1 cellular context compared by ENCODE assay signal in the genomic region with DNA sequence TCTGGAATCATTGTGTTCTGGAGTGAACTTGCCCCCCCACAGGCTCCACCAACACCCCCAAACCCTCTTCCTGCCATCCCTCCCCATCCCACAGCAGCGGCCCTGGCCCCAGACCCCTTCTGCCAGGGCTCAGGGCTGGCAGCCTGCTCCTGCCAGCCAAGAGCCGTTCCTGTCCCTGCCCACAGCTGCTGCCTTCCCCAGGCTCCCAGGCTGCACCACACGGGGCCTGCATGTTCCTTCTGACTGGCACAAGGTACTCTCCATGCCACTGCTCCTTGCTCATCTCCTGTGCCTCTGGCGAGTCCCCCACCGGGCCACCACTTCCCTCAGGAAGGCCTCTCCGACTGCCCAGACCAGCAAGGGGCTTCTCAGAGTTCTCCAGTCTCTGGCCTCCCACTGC.
TF ChIP-seq lines count a peak whose summit lies in the region.

No MANE protein-coding gene starts in this region.

TF ChIP-seq in K562, 482 proteins besides CTCF, POLR2A, EP300 and RAD21 (continued from another document):
- TF ChIP-seq TAL1 (IDR thresholded peaks at IDR 0.05) = no peak
- TF ChIP-seq DMBX1 (CRISPR knock-in tag; IDR thresholded peaks at IDR 0.05; ENCODE audit: borderline replicate concordance) = no peak
- TF ChIP-seq, protein P1, sequence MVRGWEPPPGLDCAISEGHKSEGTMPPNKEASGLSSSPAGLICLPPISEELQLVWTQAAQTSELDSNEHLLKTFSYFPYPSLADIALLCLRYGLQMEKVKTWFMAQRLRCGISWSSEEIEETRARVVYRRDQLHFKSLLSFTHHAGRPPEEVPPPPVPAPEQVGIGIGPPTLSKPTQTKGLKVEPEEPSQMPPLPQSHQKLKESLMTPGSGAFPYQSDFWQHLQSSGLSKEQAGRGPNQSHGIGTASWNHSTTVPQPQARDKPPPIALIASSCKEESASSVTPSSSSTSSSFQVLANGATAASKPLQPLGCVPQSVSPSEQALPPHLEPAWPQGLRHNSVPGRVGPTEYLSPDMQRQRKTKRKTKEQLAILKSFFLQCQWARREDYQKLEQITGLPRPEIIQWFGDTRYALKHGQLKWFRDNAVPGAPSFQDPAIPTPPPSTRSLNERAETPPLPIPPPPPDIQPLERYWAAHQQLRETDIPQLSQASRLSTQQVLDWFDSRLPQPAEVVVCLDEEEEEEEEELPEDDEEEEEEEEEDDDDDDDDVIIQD (CRISPR knock-in tag; IDR thresholded peaks at IDR 0.05) = peak; percentile 31; the same call in 1 of the 2 replicates
- TF ChIP-seq ZNF76 (CRISPR knock-in tag; IDR thresholded peaks at IDR 0.05; ENCODE audit: borderline replicate concordance) = 0 out of 2 replicates have a peak, but pooled peaks have one; percentile 41
- TF ChIP-seq, protein P2, sequence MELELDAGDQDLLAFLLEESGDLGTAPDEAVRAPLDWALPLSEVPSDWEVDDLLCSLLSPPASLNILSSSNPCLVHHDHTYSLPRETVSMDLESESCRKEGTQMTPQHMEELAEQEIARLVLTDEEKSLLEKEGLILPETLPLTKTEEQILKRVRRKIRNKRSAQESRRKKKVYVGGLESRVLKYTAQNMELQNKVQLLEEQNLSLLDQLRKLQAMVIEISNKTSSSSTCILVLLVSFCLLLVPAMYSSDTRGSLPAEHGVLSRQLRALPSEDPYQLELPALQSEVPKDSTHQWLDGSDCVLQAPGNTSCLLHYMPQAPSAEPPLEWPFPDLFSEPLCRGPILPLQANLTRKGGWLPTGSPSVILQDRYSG (tag; conservative IDR thresholded peaks at IDR 0.05; ENCODE audit: low read depth) = no peak
- 0 out of 2 replicates have a peak, but pooled peaks have one; percentile 8 for TF ChIP-seq ZFP30 (CRISPR knock-in tag; IDR thresholded peaks at IDR 0.05; ENCODE audit: borderline replicate concordance)
- no peak for TF ChIP-seq MCM3 (IDR thresholded peaks at IDR 0.05)
- no peak for TF ChIP-seq ZNF133 (CRISPR knock-in tag; IDR thresholded peaks at IDR 0.05)
- TF ChIP-seq SIRT6 (IDR thresholded peaks at IDR 0.05; ENCODE audit: low read depth, low read length) = no peak
- TF ChIP-seq, protein P3, sequence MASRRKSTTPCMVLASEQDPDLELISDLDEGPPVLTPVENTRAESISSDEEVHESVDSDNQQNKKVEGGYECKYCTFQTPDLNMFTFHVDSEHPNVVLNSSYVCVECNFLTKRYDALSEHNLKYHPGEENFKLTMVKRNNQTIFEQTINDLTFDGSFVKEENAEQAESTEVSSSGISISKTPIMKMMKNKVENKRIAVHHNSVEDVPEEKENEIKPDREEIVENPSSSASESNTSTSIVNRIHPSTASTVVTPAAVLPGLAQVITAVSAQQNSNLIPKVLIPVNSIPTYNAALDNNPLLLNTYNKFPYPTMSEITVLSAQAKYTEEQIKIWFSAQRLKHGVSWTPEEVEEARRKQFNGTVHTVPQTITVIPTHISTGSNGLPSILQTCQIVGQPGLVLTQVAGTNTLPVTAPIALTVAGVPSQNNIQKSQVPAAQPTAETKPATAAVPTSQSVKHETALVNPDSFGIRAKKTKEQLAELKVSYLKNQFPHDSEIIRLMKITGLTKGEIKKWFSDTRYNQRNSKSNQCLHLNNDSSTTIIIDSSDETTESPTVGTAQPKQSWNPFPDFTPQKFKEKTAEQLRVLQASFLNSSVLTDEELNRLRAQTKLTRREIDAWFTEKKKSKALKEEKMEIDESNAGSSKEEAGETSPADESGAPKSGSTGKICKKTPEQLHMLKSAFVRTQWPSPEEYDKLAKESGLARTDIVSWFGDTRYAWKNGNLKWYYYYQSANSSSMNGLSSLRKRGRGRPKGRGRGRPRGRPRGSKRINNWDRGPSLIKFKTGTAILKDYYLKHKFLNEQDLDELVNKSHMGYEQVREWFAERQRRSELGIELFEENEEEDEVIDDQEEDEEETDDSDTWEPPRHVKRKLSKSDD (conservative IDR thresholded peaks at IDR 0.05; ENCODE audit: low read length) = no peak
- TF ChIP-seq HDAC1 (IDR thresholded peaks at IDR 0.05) = no peak
- no peak for TF ChIP-seq RNF2 (IDR thresholded peaks at IDR 0.05)
- TF ChIP-seq, protein P4, sequence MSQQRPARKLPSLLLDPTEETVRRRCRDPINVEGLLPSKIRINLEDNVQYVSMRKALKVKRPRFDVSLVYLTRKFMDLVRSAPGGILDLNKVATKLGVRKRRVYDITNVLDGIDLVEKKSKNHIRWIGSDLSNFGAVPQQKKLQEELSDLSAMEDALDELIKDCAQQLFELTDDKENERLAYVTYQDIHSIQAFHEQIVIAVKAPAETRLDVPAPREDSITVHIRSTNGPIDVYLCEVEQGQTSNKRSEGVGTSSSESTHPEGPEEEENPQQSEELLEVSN (IDR thresholded peaks at IDR 0.05; ENCODE audit: borderline replicate concordance in 1 of 2, extremely low read depth in 1 of 2, insufficient read depth in 1 of 2, insufficient read length in 1 of 2, low read depth in 1 of 2, low read length in 1 of 2, poor library complexity in 1 of 2, severe bottlenecking in 1 of 2) = no peak
- TF ChIP-seq NR4A1 (CRISPR knock-in tag; IDR thresholded peaks at IDR 0.05) = peak; percentile 66; the same call in 1 of the 2 replicates
- TF ChIP-seq NR4A1 (tag; IDR thresholded peaks at IDR 0.05) = no peak
- TF ChIP-seq ETS2 (tag; IDR thresholded peaks at IDR 0.05; ENCODE audit: borderline replicate concordance, poor library complexity, severe bottlenecking) = no peak
- TF ChIP-seq, protein P5, sequence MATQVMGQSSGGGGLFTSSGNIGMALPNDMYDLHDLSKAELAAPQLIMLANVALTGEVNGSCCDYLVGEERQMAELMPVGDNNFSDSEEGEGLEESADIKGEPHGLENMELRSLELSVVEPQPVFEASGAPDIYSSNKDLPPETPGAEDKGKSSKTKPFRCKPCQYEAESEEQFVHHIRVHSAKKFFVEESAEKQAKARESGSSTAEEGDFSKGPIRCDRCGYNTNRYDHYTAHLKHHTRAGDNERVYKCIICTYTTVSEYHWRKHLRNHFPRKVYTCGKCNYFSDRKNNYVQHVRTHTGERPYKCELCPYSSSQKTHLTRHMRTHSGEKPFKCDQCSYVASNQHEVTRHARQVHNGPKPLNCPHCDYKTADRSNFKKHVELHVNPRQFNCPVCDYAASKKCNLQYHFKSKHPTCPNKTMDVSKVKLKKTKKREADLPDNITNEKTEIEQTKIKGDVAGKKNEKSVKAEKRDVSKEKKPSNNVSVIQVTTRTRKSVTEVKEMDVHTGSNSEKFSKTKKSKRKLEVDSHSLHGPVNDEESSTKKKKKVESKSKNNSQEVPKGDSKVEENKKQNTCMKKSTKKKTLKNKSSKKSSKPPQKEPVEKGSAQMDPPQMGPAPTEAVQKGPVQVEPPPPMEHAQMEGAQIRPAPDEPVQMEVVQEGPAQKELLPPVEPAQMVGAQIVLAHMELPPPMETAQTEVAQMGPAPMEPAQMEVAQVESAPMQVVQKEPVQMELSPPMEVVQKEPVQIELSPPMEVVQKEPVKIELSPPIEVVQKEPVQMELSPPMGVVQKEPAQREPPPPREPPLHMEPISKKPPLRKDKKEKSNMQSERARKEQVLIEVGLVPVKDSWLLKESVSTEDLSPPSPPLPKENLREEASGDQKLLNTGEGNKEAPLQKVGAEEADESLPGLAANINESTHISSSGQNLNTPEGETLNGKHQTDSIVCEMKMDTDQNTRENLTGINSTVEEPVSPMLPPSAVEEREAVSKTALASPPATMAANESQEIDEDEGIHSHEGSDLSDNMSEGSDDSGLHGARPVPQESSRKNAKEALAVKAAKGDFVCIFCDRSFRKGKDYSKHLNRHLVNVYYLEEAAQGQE (CRISPR knock-in tag; IDR thresholded peaks at IDR 0.05; ENCODE audit: low read depth) = peak; percentile 18; the same call in 1 of the 2 replicates
- no peak for TF ChIP-seq ZBTB8A (IDR thresholded peaks at IDR 0.05; ENCODE audit: partially characterized antibody)
- no peak for TF ChIP-seq RBM14 (IDR thresholded peaks at IDR 0.05; ENCODE audit: borderline replicate concordance, insufficient read depth, low read depth, low read length)
- TF ChIP-seq MAZ (CRISPR knock-in tag; conservative IDR thresholded peaks at IDR 0.05 in 1 of 2, IDR thresholded peaks at IDR 0.05 in 1 of 2) = peak in 1 of 2 experiments; percentile 9; a peak in 1 of 4 replicates
- no peak for TF ChIP-seq ZBED1 (IDR thresholded peaks at IDR 0.05)
- TF ChIP-seq, protein P6, sequence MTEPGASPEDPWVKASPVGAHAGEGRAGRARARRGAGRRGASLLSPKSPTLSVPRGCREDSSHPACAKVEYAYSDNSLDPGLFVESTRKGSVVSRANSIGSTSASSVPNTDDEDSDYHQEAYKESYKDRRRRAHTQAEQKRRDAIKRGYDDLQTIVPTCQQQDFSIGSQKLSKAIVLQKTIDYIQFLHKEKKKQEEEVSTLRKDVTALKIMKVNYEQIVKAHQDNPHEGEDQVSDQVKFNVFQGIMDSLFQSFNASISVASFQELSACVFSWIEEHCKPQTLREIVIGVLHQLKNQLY (CRISPR knock-in tag; conservative IDR thresholded peaks at IDR 0.05) = 0 out of 4 replicates have a peak, but pooled peaks of 1 of the 2 experiments have one; percentile 4
- no peak for TF ChIP-seq ZSCAN32 (CRISPR knock-in tag; IDR thresholded peaks at IDR 0.05)
- TF ChIP-seq POLR2G (IDR thresholded peaks at IDR 0.05; ENCODE audit: low read depth, low read length) = 0 out of 2 replicates have a peak, but pooled peaks have one; percentile 3
- no peak for TF ChIP-seq ZFX (CRISPR knock-in tag; IDR thresholded peaks at IDR 0.05)
- TF ChIP-seq ZNF121 (CRISPR knock-in tag; conservative IDR thresholded peaks at IDR 0.05) = no peak
- TF ChIP-seq, protein P7, sequence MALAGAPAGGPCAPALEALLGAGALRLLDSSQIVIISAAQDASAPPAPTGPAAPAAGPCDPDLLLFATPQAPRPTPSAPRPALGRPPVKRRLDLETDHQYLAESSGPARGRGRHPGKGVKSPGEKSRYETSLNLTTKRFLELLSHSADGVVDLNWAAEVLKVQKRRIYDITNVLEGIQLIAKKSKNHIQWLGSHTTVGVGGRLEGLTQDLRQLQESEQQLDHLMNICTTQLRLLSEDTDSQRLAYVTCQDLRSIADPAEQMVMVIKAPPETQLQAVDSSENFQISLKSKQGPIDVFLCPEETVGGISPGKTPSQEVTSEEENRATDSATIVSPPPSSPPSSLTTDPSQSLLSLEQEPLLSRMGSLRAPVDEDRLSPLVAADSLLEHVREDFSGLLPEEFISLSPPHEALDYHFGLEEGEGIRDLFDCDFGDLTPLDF (CRISPR knock-in tag; IDR thresholded peaks at IDR 0.05) = no peak
- 0 out of 2 replicates have a peak, but pooled peaks have one; percentile 15 for TF ChIP-seq ZNF583 (CRISPR knock-in tag; IDR thresholded peaks at IDR 0.05)
- TF ChIP-seq TCF7 (IDR thresholded peaks at IDR 0.05; ENCODE audit: borderline replicate concordance) = no peak
- TF ChIP-seq FOXK2 (conservative IDR thresholded peaks at IDR 0.05 in 1 of 2, IDR thresholded peaks at IDR 0.05 in 1 of 2; ENCODE audit: low read depth in 2 of 2) = no peak
- TF ChIP-seq, protein P8, sequence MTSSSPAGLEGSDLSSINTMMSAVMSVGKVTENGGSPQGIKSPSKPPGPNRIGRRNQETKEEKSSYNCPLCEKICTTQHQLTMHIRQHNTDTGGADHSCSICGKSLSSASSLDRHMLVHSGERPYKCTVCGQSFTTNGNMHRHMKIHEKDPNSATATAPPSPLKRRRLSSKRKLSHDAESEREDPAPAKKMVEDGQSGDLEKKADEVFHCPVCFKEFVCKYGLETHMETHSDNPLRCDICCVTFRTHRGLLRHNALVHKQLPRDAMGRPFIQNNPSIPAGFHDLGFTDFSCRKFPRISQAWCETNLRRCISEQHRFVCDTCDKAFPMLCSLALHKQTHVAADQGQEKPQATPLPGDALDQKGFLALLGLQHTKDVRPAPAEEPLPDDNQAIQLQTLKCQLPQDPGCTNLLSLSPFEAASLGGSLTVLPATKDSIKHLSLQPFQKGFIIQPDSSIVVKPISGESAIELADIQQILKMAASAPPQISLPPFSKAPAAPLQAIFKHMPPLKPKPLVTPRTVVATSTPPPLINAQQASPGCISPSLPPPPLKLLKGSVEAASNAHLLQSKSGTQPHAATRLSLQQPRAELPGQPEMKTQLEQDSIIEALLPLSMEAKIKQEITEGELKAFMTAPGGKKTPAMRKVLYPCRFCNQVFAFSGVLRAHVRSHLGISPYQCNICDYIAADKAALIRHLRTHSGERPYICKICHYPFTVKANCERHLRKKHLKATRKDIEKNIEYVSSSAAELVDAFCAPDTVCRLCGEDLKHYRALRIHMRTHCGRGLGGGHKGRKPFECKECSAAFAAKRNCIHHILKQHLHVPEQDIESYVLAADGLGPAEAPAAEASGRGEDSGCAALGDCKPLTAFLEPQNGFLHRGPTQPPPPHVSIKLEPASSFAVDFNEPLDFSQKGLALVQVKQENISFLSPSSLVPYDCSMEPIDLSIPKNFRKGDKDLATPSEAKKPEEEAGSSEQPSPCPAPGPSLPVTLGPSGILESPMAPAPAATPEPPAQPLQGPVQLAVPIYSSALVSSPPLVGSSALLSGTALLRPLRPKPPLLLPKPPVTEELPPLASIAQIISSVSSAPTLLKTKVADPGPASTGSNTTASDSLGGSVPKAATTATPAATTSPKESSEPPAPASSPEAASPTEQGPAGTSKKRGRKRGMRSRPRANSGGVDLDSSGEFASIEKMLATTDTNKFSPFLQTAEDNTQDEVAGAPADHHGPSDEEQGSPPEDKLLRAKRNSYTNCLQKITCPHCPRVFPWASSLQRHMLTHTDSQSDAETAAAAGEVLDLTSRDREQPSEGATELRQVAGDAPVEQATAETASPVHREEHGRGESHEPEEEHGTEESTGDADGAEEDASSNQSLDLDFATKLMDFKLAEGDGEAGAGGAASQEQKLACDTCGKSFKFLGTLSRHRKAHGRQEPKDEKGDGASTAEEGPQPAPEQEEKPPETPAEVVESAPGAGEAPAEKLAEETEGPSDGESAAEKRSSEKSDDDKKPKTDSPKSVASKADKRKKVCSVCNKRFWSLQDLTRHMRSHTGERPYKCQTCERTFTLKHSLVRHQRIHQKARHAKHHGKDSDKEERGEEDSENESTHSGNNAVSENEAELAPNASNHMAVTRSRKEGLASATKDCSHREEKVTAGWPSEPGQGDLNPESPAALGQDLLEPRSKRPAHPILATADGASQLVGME (CRISPR knock-in tag; IDR thresholded peaks at IDR 0.05) = peak; percentile 73; the same call in 1 of the 2 replicates
- TF ChIP-seq KDM4B (IDR thresholded peaks at IDR 0.05; ENCODE audit: borderline replicate concordance in 2 of 2, low read depth in 1 of 2) = no peak
- no peak for TF ChIP-seq SRSF9 (IDR thresholded peaks at IDR 0.05; ENCODE audit: borderline replicate concordance, low read depth, low read length)
- no peak for TF ChIP-seq NFYB (IDR thresholded peaks at IDR 0.05; ENCODE audit: extremely low read depth, insufficient read length)
